7 cellular contexts compared by ENCODE assay signal in genomic region chr2:61178603-61179545, GRCh38. TPM values are rescaled to one million over a fixed set of nuclear protein-coding genes. Genes with fewer than 3 reads are reported as not detected.
A peak's percentile ranks its signal among the peaks of the same experiment; 100 is the strongest.
DNase-seq lines count a peak whose midpoint lies in the region; ATAC-seq and TF ChIP-seq lines count a peak whose summit lies in the region.

No MANE protein-coding gene starts in this region.

- intact Hi-C loops in posterior vena cava (cut with DNase I): no loop called here

- H3K27ac Mint-ChIP-seq in T-helper 1 cell treated with Interleukin-12 subunit alpha and Interleukin-12 subunit beta and Interleukin-4 antibody, amounts not matched to agents 30 μg/mL and 1 μg/mL, for 36 hours: peak overlapping the region; percentile 86

- H3K9me3 Mint-ChIP-seq in T-helper 1 cell treated with Interleukin-12 subunit alpha and Interleukin-12 subunit beta and Interleukin-4 antibody, amounts not matched to agents 30 μg/mL and 1 μg/mL, for 36 hours: no peaks in the 10 kb centered on the region

- DNase-seq in fibroblast of mammary gland (ENCODE audit: low read depth) (peak; percentile 64), posterior vena cava (ENCODE audit: low spot score) (no peak)
- DNase-seq in stimulated activated CD4-positive, alpha-beta T cell treated with anti-CD3 and anti-CD28 coated beads, Interleukin-4, amount 100 ng/mL, for 4 hours: no peak

- no peak for TF ChIP-seq CTCF in fibroblast of mammary gland (conservative IDR thresholded peaks at IDR 0.05; ENCODE audit: control insufficient read depth, insufficient read depth, low read depth, low read length)

- peak overlapping the region in 17 of 21 experiments; percentile 95 to 100 (median 99) for H3K27ac ChIP-seq in skin epidermis

- H3K27me3 Mint-ChIP-seq in T-helper 1 cell treated with Interleukin-12 subunit alpha and Interleukin-12 subunit beta and Interleukin-4 antibody, amounts not matched to agents 30 μg/mL and 1 μg/mL, for 36 hours (ENCODE audit: low read depth): peaks cover 8% of the 10 kb centered on the region

- ATAC-seq in GM19351 (IDR thresholded peaks at IDR 0.05; ENCODE audit: unreplicated experiment): peak; percentile 34
- no peak for ATAC-seq in esophagus mucosa

- H3K4me3 ChIP-seq in fibroblast of mammary gland (ENCODE audit: control insufficient read depth, low read depth, low read length) (peak overlapping the region; percentile 64), skin epidermis (peak overlapping the region in 6 of 7 experiments; percentile 56 to 96 (median 86))

- peaks cover 45% of the 10 kb centered on the region for H3K36me3 Mint-ChIP-seq in T-helper 1 cell treated with Interleukin-12 subunit alpha and Interleukin-12 subunit beta and Interleukin-4 antibody, amounts not matched to agents 30 μg/mL and 1 μg/mL, for 36 hours (ENCODE audit: low read depth)

- H3K4me3 Mint-ChIP-seq in T-helper 1 cell treated with Interleukin-12 subunit alpha and Interleukin-12 subunit beta and Interleukin-4 antibody, amounts not matched to agents 30 μg/mL and 1 μg/mL, for 36 hours: peak overlapping the region; percentile 92

- peaks cover 60% of the 10 kb centered on the region for H3K4me1 Mint-ChIP-seq in T-helper 1 cell treated with Interleukin-12 subunit alpha and Interleukin-12 subunit beta and Interleukin-4 antibody, amounts not matched to agents 30 μg/mL and 1 μg/mL, for 36 hours (ENCODE audit: low read depth)

RNA-seq across cellular contexts. Expression of gene C2orf74, which starts 16.9 kb away (rescaled TPM):
- total RNA-seq in esophagus mucosa: 2.9 TPM
- 10 to 100 TPM in 1 of 2 donors, 1 to 10 TPM in 1; 6.6 to 18.6 TPM for total RNA-seq in posterior vena cava
